Comparison of ENCODE assay signal across 9 cellular contexts in the genomic region with DNA sequence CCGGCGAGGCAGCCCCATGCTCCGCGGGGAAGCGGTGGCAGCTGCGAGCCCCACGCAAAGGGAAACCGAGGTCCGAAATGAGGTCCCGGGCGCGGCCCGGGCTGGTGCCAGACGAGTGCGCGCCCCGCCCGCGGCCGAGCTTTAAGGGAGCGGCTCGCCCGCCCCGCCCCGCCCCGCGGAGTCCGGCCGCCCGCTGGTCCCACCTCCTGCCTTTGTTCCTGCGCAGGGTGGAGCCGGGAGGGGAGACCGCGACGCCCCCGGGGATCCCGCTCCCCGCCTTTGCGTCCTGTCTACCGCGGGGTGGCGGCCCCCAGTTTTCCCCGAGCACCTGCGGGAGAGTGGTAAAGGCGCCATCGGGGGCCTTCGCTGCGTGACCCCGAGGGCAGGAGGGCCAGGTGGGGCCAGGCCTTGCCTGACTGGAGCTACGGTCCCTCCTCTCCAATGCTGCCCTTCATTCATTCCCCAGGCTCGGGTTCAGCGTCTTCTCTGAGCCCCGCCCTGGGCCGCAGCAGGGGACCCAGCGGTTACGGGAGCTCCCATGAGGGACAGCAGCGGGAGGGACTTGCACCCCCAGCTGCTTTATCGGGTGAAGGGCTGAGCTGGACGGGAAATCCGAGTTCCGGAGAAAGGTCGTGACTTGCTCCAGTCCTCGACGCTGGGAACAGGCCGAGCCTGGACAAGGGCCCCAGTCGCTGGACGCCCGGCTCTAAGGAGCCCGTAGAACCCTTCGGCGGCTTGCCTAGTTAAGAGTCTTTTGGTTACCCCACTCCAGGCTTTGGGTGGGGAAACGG. TPM values are rescaled to one million over a fixed set of nuclear protein-coding genes. Genes with fewer than 3 reads are reported as not detected.
DNase-seq lines count a peak whose midpoint lies in the region; ATAC-seq and TF ChIP-seq lines count a peak whose summit lies in the region.
"Had no signal": no experiment of that assay in that cellular context is flagged by ENCODE, and none has a peak within 500 bp of the region (broad histone marks: within the 10 kb centered on the region; RNA-seq: fewer than 3 reads in every experiment).

HES2 (minus strand) TSS at position 117 of the 791 bp plus-strand sequence; CDS start at position 18, 99 bp downstream.

- no peaks in the 10 kb centered on the region for H3K9me3 Mint-ChIP-seq in mesothelial cell of epicardium

- intact Hi-C loops in dorsolateral prefrontal cortex (cut with DNase I), result no loop called here

- TF ChIP-seq CTCF in dorsolateral prefrontal cortex (IDR thresholded peaks at IDR 0.05 in 54 of 56, conservative IDR thresholded peaks at IDR 0.05 in 2 of 56; ENCODE audit: low read depth in 1 of 56, partially characterized antibody in 56 of 56), result no peak
- no peak for TF ChIP-seq CTCF in mesothelial cell of epicardium (IDR thresholded peaks at IDR 0.05; ENCODE audit: unreplicated experiment)

- peaks cover 12% of the 10 kb centered on the region for H3K4me1 Mint-ChIP-seq in mesothelial cell of epicardium

- H3K4me3 ChIP-seq in HUES64 (ENCODE audit: low read length) (peak within 1 kb of the TSS; percentile 47), dorsolateral prefrontal cortex (peak within 1 kb of the TSS in 38 of 59 donors; percentile 0 to 58 (median 32))

- H3K9me3 ChIP-seq in HUES64 (ENCODE audit: insufficient read depth, low read depth, low read length), result no peaks in the 10 kb centered on the region

- ATAC-seq in GM19035 (IDR thresholded peaks at IDR 0.05; ENCODE audit: unreplicated experiment), result no peak
- ATAC-seq in HG03108 (IDR thresholded peaks at IDR 0.05; ENCODE audit: unreplicated experiment), result no peak
- no peak for ATAC-seq in GM21528 (IDR thresholded peaks at IDR 0.05; ENCODE audit: low FRiP score, unreplicated experiment)

- DNase-seq in AG08396 (ENCODE audit: low spot score) (peak; percentile 64), dorsolateral prefrontal cortex (no peak), mesothelial cell of epicardium (ENCODE audit: low spot score in 2 of 2, unreplicated experiment in 2 of 2) (no peak), C1 segment of cervical spinal cord (lab: John Stamatoyannopoulos, UW) (no peak)

- peaks cover 100% of the 10 kb centered on the region for H3K27me3 ChIP-seq in HUES64 (ENCODE audit: insufficient read depth, low read length)
- H3K27me3 ChIP-seq in dorsolateral prefrontal cortex, result peaks cover 8 to 100% (median 94%) of the 10 kb centered on the region in 45 donors

- H3K27ac ChIP-seq in HUES64 (ENCODE audit: low read depth, low read length) (no peak within 1 kb of the TSS), dorsolateral prefrontal cortex (no peak within 1 kb of the TSS)

- H3K4me1 ChIP-seq in HUES64 (ENCODE audit: insufficient read depth, low read length), result peaks cover 9% of the 10 kb centered on the region; the same call in 1 of the 2 replicates

- peak within 1 kb of the TSS; percentile 26 for H3K4me3 Mint-ChIP-seq in mesothelial cell of epicardium

- H3K9ac ChIP-seq in HUES64 (ENCODE audit: low read depth, low read length), result no peak within 1 kb of the TSS; the same call in 1 of the 2 replicates

- H3K36me3 ChIP-seq in HUES64 (ENCODE audit: insufficient read depth, low read length), result no peaks in the 10 kb centered on the region

- H3K27ac Mint-ChIP-seq in mesothelial cell of epicardium, result no peak within 1 kb of the TSS

- H3K27me3 Mint-ChIP-seq in mesothelial cell of epicardium (ENCODE audit: low read depth), result peaks cover 89% of the 10 kb centered on the region

- 3% methylated on average over 72 of the region's 72 CpGs for WGBS in HUES64

- H3K36me3 Mint-ChIP-seq in mesothelial cell of epicardium, result no peaks in the 10 kb centered on the region

RNA-seq across cellular contexts. Expression of gene HES2, which starts in this region (rescaled TPM):
- polyA plus RNA-seq in HUES64 (2013, experiment 1 of 2), result 0.10 TPM
- 1.3 TPM for polyA plus RNA-seq in HUES64 (2013, experiment 2 of 2)
- total RNA-seq in dorsolateral prefrontal cortex, result under 1 TPM in 4 of 120 experiments, not detected in 116; 0.13 to 0.39 (median 0.26) TPM
- 0.90 to 1.1 TPM (median 0.98 TPM) in 3 replicates for total RNA-seq in mesothelial cell of epicardium
- total RNA-seq: mononuclear cell had no signal
